ENCODE assay signal across 18 cellular contexts in the genomic region with DNA sequence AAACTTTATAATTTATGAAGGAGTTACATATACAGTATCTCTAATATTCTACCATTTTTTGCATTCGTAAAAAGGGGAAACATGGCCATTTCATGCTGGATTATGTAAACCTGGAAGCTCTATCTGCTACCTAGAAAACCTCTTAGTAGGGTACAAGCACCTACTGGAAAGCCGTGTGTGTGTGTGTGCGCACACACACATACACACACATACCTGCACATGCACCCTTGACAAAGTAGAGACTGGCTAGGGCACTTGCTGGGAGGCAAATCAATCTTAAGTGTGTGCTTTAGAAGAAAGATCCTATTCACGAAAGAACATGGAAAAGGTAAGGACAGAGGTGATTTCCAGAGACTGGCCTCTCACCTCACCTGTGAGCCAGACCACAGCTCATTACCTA.
DNase-seq lines count a peak whose midpoint lies in the region; ATAC-seq, FAIRE-seq and TF ChIP-seq lines count a peak whose summit lies in the region.
"Had no signal": no experiment of that assay in that cellular context is flagged by ENCODE, and none has a peak within 500 bp of the region (broad histone marks: within the 10 kb centered on the region; RNA-seq: fewer than 3 reads in every experiment).

No MANE protein-coding gene starts in this region.

- no peaks in the 10 kb centered on the region for H3K79me2 ChIP-seq in endothelial cell of umbilical vein (ENCODE audit: control insufficient read depth, insufficient read depth, low read length)

- ATAC-seq in upper lobe of right lung (peak; percentile 62), GM19395 (IDR thresholded peaks at IDR 0.05; ENCODE audit: unreplicated experiment) (no peak)
- ATAC-seq in natural killer cell treated with Interleukin-12 subunit alpha and Interleukin-12 subunit beta and Interleukin-15 and Interleukin-18, amount 100 ng/mL, for 72 hours: no peak
- ATAC-seq: GM12878, HepG2 had no signal

- no peak overlapping the region for H3K23ac ChIP-seq in mesenchymal stem cell (ENCODE audit: low read length in 2 of 2)

- H2AK5ac ChIP-seq in mesenchymal stem cell (ENCODE audit: low read length, severe bottlenecking): peak overlapping the region; percentile 65

- H3K27ac ChIP-seq in breast epithelium (no peak overlapping the region), endothelial cell of umbilical vein (ENCODE audit: insufficient read depth, low read depth, low read length) (peak overlapping the region; percentile 51), mesenchymal stem cell (ENCODE audit: low read length, poor library complexity, severe bottlenecking) (peak overlapping the region; percentile 84), upper lobe of right lung (no peak overlapping the region)
- H3K27ac ChIP-seq: KMS-11 had no signal

- no peak overlapping the region for H3K4me2 ChIP-seq in endothelial cell of umbilical vein (ENCODE audit: insufficient read depth, low read length)
- no peak overlapping the region for H3K4me2 ChIP-seq in mesenchymal stem cell (ENCODE audit: low read length, poor library complexity, severe bottlenecking)
- H3K4me2 ChIP-seq: KMS-11 had no signal

- H4K91ac ChIP-seq in mesenchymal stem cell (ENCODE audit: low read length): no peak overlapping the region

- POLR2A ChIA-PET in MCF 10A (lab: Yijun Ruan, JAX): no interaction called here
- POLR2A ChIA-PET in endothelial cell of umbilical vein (lab: Charles Lee): interaction anchor here (0.6 kb wide), 1 partner anchor 49 kb away, joined by 11 read pairs; no protein-coding TSS in a partner anchor

- no peak overlapping the region for H2BK12ac ChIP-seq in mesenchymal stem cell (ENCODE audit: low read length in 2 of 2)

- H3K4me3 Mint-ChIP-seq in MCF 10A (ENCODE audit: unreplicated experiment): no peak overlapping the region
- no peak overlapping the region for H3K4me3 Mint-ChIP-seq in natural killer cell treated with Interleukin-12 subunit alpha and Interleukin-12 subunit beta and Interleukin-15 and Interleukin-18, amount 100 ng/mL, for 72 hours
- H3K4me3 Mint-ChIP-seq: CD4-positive, alpha-beta T cell had no signal

- H3K9ac ChIP-seq in endothelial cell of umbilical vein (replicated peaks; ENCODE audit: extremely low read depth, insufficient read depth, low read length) (no peak overlapping the region), mesenchymal stem cell (ENCODE audit: low read length) (no peak overlapping the region)
- H3K9ac ChIP-seq: KMS-11 had no signal

- no peak for DNase-seq in MCF 10A (ENCODE audit: unreplicated experiment)
- no peak for DNase-seq in breast epithelium (ENCODE audit: low spot score in 2 of 2)
- no peak for DNase-seq in endothelial cell of umbilical vein (ENCODE audit: low read depth, low spot score)
- no peak for DNase-seq in mesenchymal stem cell
- DNase-seq in upper lobe of right lung: no peak
- no peak for DNase-seq in DMS53 treated with DMSO at 0.1 percent for 48 hours (lab: John Stamatoyannopoulos, UW; ENCODE audit: unreplicated experiment)
- DNase-seq in natural killer cell treated with Interleukin-12 subunit alpha and Interleukin-12 subunit beta and Interleukin-15 and Interleukin-18, amount 100 ng/mL, for 72 hours (ENCODE audit: low spot score): no peak
- DNase-seq: BE2C; CD4-positive, alpha-beta T cell; GOT3; NCI-H1436 treated with DMSO at 0.1 percent for 48 hours; NCI-H2081; NCI-H446 treated with DMSO at 0.1 percent for 48 hours; SHP77 had no signal

- H3K4me1 ChIP-seq in breast epithelium: no peaks in the 10 kb centered on the region
- peaks cover 24% of the 10 kb centered on the region for H3K4me1 ChIP-seq in endothelial cell of umbilical vein (ENCODE audit: control insufficient read depth, extremely low read depth, insufficient read depth, low read length)
- peaks cover 2% of the 10 kb centered on the region for H3K4me1 ChIP-seq in mesenchymal stem cell (ENCODE audit: control insufficient read depth, insufficient read depth, low read depth, low read length)
- H3K4me1 ChIP-seq in upper lobe of right lung: no peaks in the 10 kb centered on the region
- H3K4me1 ChIP-seq: BE2C had no signal

- no peaks in the 10 kb centered on the region for H4K20me1 ChIP-seq in endothelial cell of umbilical vein (replicated peaks; ENCODE audit: control insufficient read depth, extremely low read depth, insufficient read depth, low read length)

- TF ChIP-seq CTCF in MCF 10A (IDR thresholded peaks at IDR 0.05; ENCODE audit: unreplicated experiment): no peak
- TF ChIP-seq CTCF in breast epithelium (IDR thresholded peaks at IDR 0.05): no peak
- no peak for TF ChIP-seq CTCF in endothelial cell of umbilical vein (IDR thresholded peaks at IDR 0.05; ENCODE audit: extremely low read depth in 1 of 2, insufficient read depth in 1 of 2, low read depth in 1 of 2, low read length in 2 of 2)
- no peak for TF ChIP-seq CTCF in upper lobe of right lung (IDR thresholded peaks at IDR 0.05)

- no peak for FAIRE-seq in endothelial cell of umbilical vein (lab: Jason Lieb, UNC)
- FAIRE-seq: GM12878, HepG2 had no signal

- peak overlapping the region; percentile 19 for H2BK5ac ChIP-seq in mesenchymal stem cell (ENCODE audit: low read depth, low read length, poor library complexity, severe bottlenecking)

- H2BK120ac ChIP-seq in mesenchymal stem cell (ENCODE audit: low read depth, low read length): no peak overlapping the region

- TF ChIP-seq POLR2A in breast epithelium (IDR thresholded peaks at IDR 0.05) (no peak), endothelial cell of umbilical vein (IDR thresholded peaks at IDR 0.05; ENCODE audit: low read depth, low read length) (no peak)

- H3K36me3 ChIP-seq in breast epithelium: no peaks in the 10 kb centered on the region
- no peaks in the 10 kb centered on the region for H3K36me3 ChIP-seq in endothelial cell of umbilical vein (ENCODE audit: control insufficient read depth in 2 of 2, extremely low read depth in 1 of 2, insufficient read depth in 2 of 2, low read length in 2 of 2)
- no peaks in the 10 kb centered on the region for H3K36me3 ChIP-seq in mesenchymal stem cell (ENCODE audit: control insufficient read depth in 1 of 2, insufficient read depth in 2 of 2, low read depth in 1 of 2, low read length in 2 of 2)
- H3K36me3 ChIP-seq in upper lobe of right lung: no peaks in the 10 kb centered on the region
- H3K36me3 ChIP-seq: BE2C had no signal

- no peak overlapping the region for H2BK15ac ChIP-seq in mesenchymal stem cell (ENCODE audit: low read depth, poor library complexity, severe bottlenecking)

- H3K4ac ChIP-seq in mesenchymal stem cell (ENCODE audit: low read depth in 1 of 2, low read length in 2 of 2): no peak overlapping the region

- H3K9me3 ChIP-seq in breast epithelium (no peaks in the 10 kb centered on the region), endothelial cell of umbilical vein (replicated peaks; ENCODE audit: control insufficient read depth, insufficient read depth, low read length) (peaks cover 2% of the 10 kb centered on the region), mesenchymal stem cell (ENCODE audit: control insufficient read depth, low read length) (no peaks in the 10 kb centered on the region), upper lobe of right lung (no peaks in the 10 kb centered on the region)
- H3K9me3 ChIP-seq: BE2C had no signal

- no peaks in the 10 kb centered on the region for H3K79me1 ChIP-seq in mesenchymal stem cell (replicated peaks; ENCODE audit: low read length, poor library complexity, severe bottlenecking)

- H3K9me3 Mint-ChIP-seq in MCF 10A (ENCODE audit: unreplicated experiment): no peaks in the 10 kb centered on the region
- H3K9me3 Mint-ChIP-seq in natural killer cell treated with Interleukin-12 subunit alpha and Interleukin-12 subunit beta and Interleukin-15 and Interleukin-18, amount 100 ng/mL, for 72 hours: peaks cover 4% of the 10 kb centered on the region

- H3K14ac ChIP-seq in mesenchymal stem cell (ENCODE audit: low read length in 2 of 2): no peak overlapping the region

- no peak overlapping the region for H4K8ac ChIP-seq in mesenchymal stem cell (ENCODE audit: low read length)

- H3K9me1 ChIP-seq in endothelial cell of umbilical vein (replicated peaks; ENCODE audit: control insufficient read depth, extremely low read depth, insufficient read depth, low read length): no peaks in the 10 kb centered on the region

- BruUV-seq in MCF 10A (replicated peaks; lab: Mats Ljungman, UMichigan): no TSS peak
- no TSS peak for BruUV-seq in endothelial cell of umbilical vein (replicated peaks; lab: Mats Ljungman, UMichigan)

- WGBS in mesenchymal stem cell: 72% methylated on average over 2 of the region's 4 CpGs

- dilution Hi-C loops in endothelial cell of umbilical vein (cut with MboI; ENCODE audit: extremely low pct_ligation_motif_present, low sequenced_read_pairs): no loop called here

- H3K27ac Mint-ChIP-seq in MCF 10A (ENCODE audit: low read depth, unreplicated experiment): peak overlapping the region; percentile 24
- no peak overlapping the region for H3K27ac Mint-ChIP-seq in natural killer cell treated with Interleukin-12 subunit alpha and Interleukin-12 subunit beta and Interleukin-15 and Interleukin-18, amount 100 ng/mL, for 72 hours
- H3K27ac Mint-ChIP-seq: CD4-positive, alpha-beta T cell had no signal

- intact Hi-C loops in MCF 10A (cut with micrococcal nuclease) (no loop called here), breast epithelium (cut with DNase I; ENCODE audit: low total_unique reads) (no loop called here), endothelial cell of umbilical vein (cut with micrococcal nuclease) (no loop called here), upper lobe of right lung (cut with DNase I) (no loop called here)

- H3K27me3 ChIP-seq in breast epithelium (no peaks in the 10 kb centered on the region), endothelial cell of umbilical vein (ENCODE audit: control insufficient read depth in 2 of 2, insufficient read depth in 2 of 2, low read length in 2 of 2) (no peaks in the 10 kb centered on the region), mesenchymal stem cell (ENCODE audit: control insufficient read depth in 1 of 2, insufficient read depth in 1 of 2, low read length in 2 of 2) (no peaks in the 10 kb centered on the region), upper lobe of right lung (no peaks in the 10 kb centered on the region)
- H3K27me3 ChIP-seq: BE2C had no signal

- H2AFZ ChIP-seq in endothelial cell of umbilical vein (ENCODE audit: low read depth, low read length): no peak overlapping the region
- no peak overlapping the region for H2AFZ ChIP-seq in mesenchymal stem cell (ENCODE audit: low read depth, low read length)

- peak overlapping the region in 1 of 2 experiments; percentile 18 for H3K18ac ChIP-seq in mesenchymal stem cell (ENCODE audit: low read depth in 1 of 2, low read length in 2 of 2)

- no peaks in the 10 kb centered on the region for H3K36me3 Mint-ChIP-seq in MCF 10A (ENCODE audit: insufficient read depth, unreplicated experiment)
- no peaks in the 10 kb centered on the region for H3K36me3 Mint-ChIP-seq in natural killer cell treated with Interleukin-12 subunit alpha and Interleukin-12 subunit beta and Interleukin-15 and Interleukin-18, amount 100 ng/mL, for 72 hours

- H3K4me3 ChIP-seq in breast epithelium: no peak overlapping the region
- no peak overlapping the region for H3K4me3 ChIP-seq in endothelial cell of umbilical vein (replicated peaks in 1 of 3; ENCODE audit: insufficient read depth in 1 of 3, low read depth in 1 of 3, low read length in 3 of 3)
- no peak overlapping the region for H3K4me3 ChIP-seq in mesenchymal stem cell (ENCODE audit: insufficient read depth in 1 of 2, low read depth in 1 of 2, low read length in 2 of 2)
- H3K4me3 ChIP-seq in upper lobe of right lung: no peak overlapping the region
- H3K4me3 ChIP-seq: GM12878 had no signal

- H3K4me1 Mint-ChIP-seq in MCF 10A (ENCODE audit: insufficient read depth, unreplicated experiment): peaks cover 31% of the 10 kb centered on the region
- H3K4me1 Mint-ChIP-seq in natural killer cell treated with Interleukin-12 subunit alpha and Interleukin-12 subunit beta and Interleukin-15 and Interleukin-18, amount 100 ng/mL, for 72 hours (ENCODE audit: low read depth in 2 of 2): no peaks in the 10 kb centered on the region

- H3K27me3 Mint-ChIP-seq in MCF 10A (ENCODE audit: insufficient read depth, unreplicated experiment): no peaks in the 10 kb centered on the region
- no peaks in the 10 kb centered on the region for H3K27me3 Mint-ChIP-seq in natural killer cell treated with Interleukin-12 subunit alpha and Interleukin-12 subunit beta and Interleukin-15 and Interleukin-18, amount 100 ng/mL, for 72 hours
- H3K27me3 Mint-ChIP-seq: CD4-positive, alpha-beta T cell had no signal

- CTCF ChIA-PET in MCF 10A (lab: Yijun Ruan, JAX): interaction anchor here (0.7 to 2.3 kb wide), 10 partner anchors 15 to 603 kb away, joined by 3 to 10 read pairs (median 3); no protein-coding TSS in a partner anchor
- CTCF ChIA-PET in endothelial cell of umbilical vein (lab: Charles Lee): interaction anchor here (1.4 kb wide), 1 partner anchor 93 kb away, joined by 3 read pairs; no protein-coding TSS in a partner anchor

Comparison
In these comparisons a context has a peak if more than half of its experiments do, and no peak if none do; other contexts are left out.
1. H3K27ac ChIP-seq: peak in endothelial cell of umbilical vein (single experiment) and mesenchymal stem cell (single experiment); none in breast epithelium (0 of 2) and upper lobe of right lung (single experiment).